ENCODE assay signal across 1 cellular context in genomic region chr2:27408601-27409320, GRCh38.
TF ChIP-seq lines count a peak whose summit lies in the region.

No MANE protein-coding gene starts in this region.

TF ChIP-seq in WTC11, 78 proteins besides CTCF, POLR2A, EP300 and RAD21 (continued from another document):
- no peak for TF ChIP-seq ARID4B (CRISPR knock-in tag; IDR thresholded peaks at IDR 0.05; ENCODE audit: borderline replicate concordance)
- no peak for TF ChIP-seq ZNF317 (CRISPR knock-in tag; IDR thresholded peaks at IDR 0.05; ENCODE audit: borderline replicate concordance, low read depth)
- TF ChIP-seq ZNF396 (CRISPR knock-in tag; IDR thresholded peaks at IDR 0.05; ENCODE audit: borderline replicate concordance), result no peak
- TF ChIP-seq USF2 (CRISPR knock-in tag; IDR thresholded peaks at IDR 0.05), result no peak
- no peak for TF ChIP-seq PRRX2 (CRISPR knock-in tag; IDR thresholded peaks at IDR 0.05)
- TF ChIP-seq ATF3 (CRISPR knock-in tag; conservative IDR thresholded peaks at IDR 0.05), result no peak
- no peak for TF ChIP-seq CDX4 (CRISPR knock-in tag; IDR thresholded peaks at IDR 0.05; ENCODE audit: borderline replicate concordance)
